In the genomic region with DNA sequence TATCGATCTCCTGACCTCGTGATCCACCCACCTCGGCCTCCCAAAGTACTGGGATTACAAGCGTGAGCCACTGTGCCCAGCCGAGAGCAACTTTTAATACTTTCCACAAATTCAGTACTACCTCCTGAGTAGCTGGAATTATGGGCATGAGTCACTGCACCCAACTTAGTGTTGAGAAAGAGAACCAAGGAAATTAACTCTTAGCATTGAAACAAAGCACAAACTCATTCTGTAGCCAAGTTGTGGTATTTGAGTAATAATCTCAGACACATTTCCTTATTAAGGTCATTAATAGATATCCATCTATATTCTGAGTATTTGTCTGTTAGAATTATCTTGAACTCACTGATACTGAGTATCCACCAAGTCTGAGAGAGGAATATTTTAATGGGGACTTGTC, we compare ENCODE assay signal across 33 cellular contexts. TPM values are rescaled to one million over a fixed set of nuclear protein-coding genes. Genes with fewer than 3 reads are reported as not detected.
"Had no signal": no experiment of that assay in that cellular context is flagged by ENCODE, and none has a peak within 500 bp of the region (broad histone marks: within the 10 kb centered on the region; RNA-seq: fewer than 3 reads in every experiment).

No MANE protein-coding gene starts in this region.

- H3K4me3 ChIP-seq: ascending aorta, gastroesophageal sphincter, hepatocyte, ovary, prostate gland, skin epidermis, thoracic aorta, uterus had no signal

- H3K4me3 Mint-ChIP-seq: activated naive CD8-positive, alpha-beta T cell; mesothelial cell of epicardium; naive B cell; nephron progenitor cell; stimulated activated effector memory CD8-positive, alpha-beta T cell treated with anti-CD3 and anti-CD28 coated beads, Interleukin-12 subunit alpha, Interleukin-12 subunit beta, amount 100 ng/mL, for 72 hours; stimulated activated naive CD8-positive, alpha-beta T cell treated with anti-CD3 and anti-CD28 coated beads, Interleukin-15, Interleukin-2, amounts not matched to agents 100 ng/mL and 50 ng/mL, for 24 hours had no signal

- DNase-seq: activated CD4-positive, alpha-beta T cell treated with anti-CD3 and anti-CD28 coated beads for 4 hours; activated CD4-positive, alpha-beta T cell treated with anti-CD3 and anti-CD28 coated beads, Interleukin-2, amount 50 U/mL, for 4 hours; activated CD8-positive, alpha-beta memory T cell treated with anti-CD3 and anti-CD28 coated beads for 24 hours; activated effector memory CD4-positive, alpha-beta T cell treated with Interleukin-2 at 50 U/mL for 16 hours; activated naive CD4-positive, alpha-beta T cell treated with Interleukin-2 at 50 U/mL for 16 hours; brain microvascular endothelial cell; caudate nucleus; cortex of kidney; left cardiac atrium; left ventricle myocardium superior; naive B cell; nephron progenitor cell; ovary; retina; stimulated activated CD4-positive, alpha-beta T cell treated with anti-CD3 and anti-CD28 coated beads, Interleukin-12 subunit alpha, Interleukin-12 subunit beta, amount 100 ng/mL, for 4 hours; stimulated activated CD4-positive, alpha-beta T cell treated with anti-CD3 and anti-CD28 coated beads, Interleukin-4, amount 100 ng/mL, for 24 hours; trophoblast cell; uterus had no signal

- H3K4me1 Mint-ChIP-seq: mesothelial cell of epicardium; naive B cell; nephron progenitor cell; stimulated activated effector memory CD8-positive, alpha-beta T cell treated with anti-CD3 and anti-CD28 coated beads, Interleukin-12 subunit alpha, Interleukin-12 subunit beta, amount 100 ng/mL, for 72 hours had no signal

- ATAC-seq: esophagus mucosa; gastroesophageal sphincter; left cardiac atrium; left ventricle myocardium superior; sciatic nerve; stimulated activated effector memory CD8-positive, alpha-beta T cell treated with anti-CD3 and anti-CD28 coated beads, Interleukin-12 subunit alpha, Interleukin-12 subunit beta, amount 100 ng/mL, for 72 hours had no signal

- H3K9me3 Mint-ChIP-seq: mesothelial cell of epicardium; naive B cell; nephron progenitor cell; stimulated activated effector memory CD8-positive, alpha-beta T cell treated with anti-CD3 and anti-CD28 coated beads, Interleukin-12 subunit alpha, Interleukin-12 subunit beta, amount 100 ng/mL, for 72 hours; stimulated activated naive CD8-positive, alpha-beta T cell treated with anti-CD3 and anti-CD28 coated beads, Interleukin-15, Interleukin-2, amounts not matched to agents 100 ng/mL and 50 ng/mL, for 24 hours had no signal

- H3K27ac Mint-ChIP-seq: activated naive CD8-positive, alpha-beta T cell; mesothelial cell of epicardium; naive B cell; nephron progenitor cell; stimulated activated effector memory CD8-positive, alpha-beta T cell treated with anti-CD3 and anti-CD28 coated beads, Interleukin-12 subunit alpha, Interleukin-12 subunit beta, amount 100 ng/mL, for 72 hours; stimulated activated naive CD8-positive, alpha-beta T cell treated with anti-CD3 and anti-CD28 coated beads, Interleukin-15, Interleukin-2, amounts not matched to agents 100 ng/mL and 50 ng/mL, for 24 hours had no signal

- H3K36me3 Mint-ChIP-seq: activated naive CD8-positive, alpha-beta T cell; mesothelial cell of epicardium; stimulated activated effector memory CD8-positive, alpha-beta T cell treated with anti-CD3 and anti-CD28 coated beads, Interleukin-12 subunit alpha, Interleukin-12 subunit beta, amount 100 ng/mL, for 72 hours had no signal

RNA-seq across cellular contexts. Expression of gene ELOVL2, which starts 14.3 kb away (rescaled TPM):
- total RNA-seq: endothelial cell of umbilical vein, lung microvascular endothelial cell had no signal

RNA-seq across cellular contexts. Expression of gene ERVFRD-1, which starts 53.1 kb away (rescaled TPM):
- total RNA-seq: ascending aorta, chondrocyte, endothelial cell of umbilical vein, esophagus mucosa, prostate gland, thoracic aorta had no signal
